In genomic region chr13:84843368-84843767, GRCh38 we compare ENCODE assay signal across 24 cellular contexts.
"Had no signal": no experiment of that assay in that cellular context is flagged by ENCODE, and none has a peak within 500 bp of the region (broad histone marks: within the 10 kb centered on the region; RNA-seq: fewer than 3 reads in every experiment).

No MANE protein-coding gene starts in this region.

- H3K27ac ChIP-seq: left ventricle myocardium inferior, ovary, right atrium auricular region, right lobe of liver, tibial nerve, uterus had no signal

- H3K36me3 ChIP-seq: left ventricle myocardium inferior, ovary, right atrium auricular region, right lobe of liver, tibial nerve, uterus had no signal

- H3K27ac Mint-ChIP-seq: memory B cell; naive thymus-derived CD4-positive, alpha-beta T cell; natural killer cell treated with Interleukin-12 subunit alpha and Interleukin-12 subunit beta and Interleukin-15 and Interleukin-18, amount 100 ng/mL, for 72 hours; progenitor cell of endocrine pancreas; stimulated activated memory B cell treated with anti-CD40 and anti-IgM and Interleukin-4, amounts not matched to agents 10 μg/mL and 1 μg/mL and 100 μg/mL, for 72 hours; stimulated activated naive CD8-positive, alpha-beta T cell treated with anti-CD3 and anti-CD28 coated beads, Interleukin-15, amount 100 ng/mL, for 72 hours; type B pancreatic cell had no signal

- H3K27me3 ChIP-seq: right atrium auricular region, right lobe of liver, tibial nerve, uterus had no signal

- H3K4me1 ChIP-seq: left ventricle myocardium inferior, right atrium auricular region, right lobe of liver, tibial nerve, uterus had no signal

- H3K4me3 Mint-ChIP-seq: memory B cell; naive thymus-derived CD4-positive, alpha-beta T cell; natural killer cell treated with Interleukin-12 subunit alpha and Interleukin-12 subunit beta and Interleukin-15 and Interleukin-18, amount 100 ng/mL, for 72 hours; stimulated activated memory B cell treated with anti-CD40 and anti-IgM and Interleukin-4, amounts not matched to agents 10 μg/mL and 1 μg/mL and 100 μg/mL, for 72 hours; stimulated activated naive CD8-positive, alpha-beta T cell treated with anti-CD3 and anti-CD28 coated beads, Interleukin-15, amount 100 ng/mL, for 72 hours; type B pancreatic cell had no signal

- H3K9me3 Mint-ChIP-seq: stimulated activated naive CD8-positive, alpha-beta T cell treated with anti-CD3 and anti-CD28 coated beads, Interleukin-15, amount 100 ng/mL, for 72 hours had no signal

- H3K9me3 ChIP-seq: mucosa of descending colon, ovary, right atrium auricular region, right lobe of liver, tibial nerve, uterus had no signal

- H3K27me3 Mint-ChIP-seq: memory B cell; naive thymus-derived CD4-positive, alpha-beta T cell; natural killer cell treated with Interleukin-12 subunit alpha and Interleukin-12 subunit beta and Interleukin-15 and Interleukin-18, amount 100 ng/mL, for 72 hours; progenitor cell of endocrine pancreas; stimulated activated memory B cell treated with anti-CD40 and anti-IgM and Interleukin-4, amounts not matched to agents 10 μg/mL and 1 μg/mL and 100 μg/mL, for 72 hours; stimulated activated naive CD8-positive, alpha-beta T cell treated with anti-CD3 and anti-CD28 coated beads, Interleukin-15, amount 100 ng/mL, for 72 hours; type B pancreatic cell had no signal

- DNase-seq: islet precursor cell; left ventricle myocardium inferior; midbrain; mucosa of descending colon; naive thymus-derived CD4-positive, alpha-beta T cell; ovary; right lobe of liver; stimulated activated CD4-positive, alpha-beta T cell treated with anti-CD3 and anti-CD28 coated beads, Interleukin-1b, Interleukin-23, amount 100 ng/mL, for 48 hours; stimulated activated CD4-positive, alpha-beta T cell treated with anti-CD3 and anti-CD28 coated beads, Interleukin-2, amount 100 ng/mL, for 48 hours; stimulated activated CD4-positive, alpha-beta T cell treated with anti-CD3 and anti-CD28 coated beads, Interleukin-4, amount 100 ng/mL, for 4 hours; stimulated activated CD8-positive, alpha-beta memory T cell treated with anti-CD3 and anti-CD28 coated beads, Interleukin-4, amount 100 ng/mL, for 48 hours; stimulated activated naive CD4-positive, alpha-beta T cell treated with Interleukin-2 at 50 U/mL for 16 hours; stimulated activated naive CD8-positive, alpha-beta T cell treated with anti-CD3 and anti-CD28 coated beads, Interleukin-15, amount 100 ng/mL, for 72 hours; substantia nigra; uterus had no signal

- H3K4me3 ChIP-seq: left ventricle myocardium inferior, lung, mucosa of descending colon, ovary, right atrium auricular region, right lobe of liver, smooth muscle cell, tibial nerve, uterus had no signal

- H3K36me3 Mint-ChIP-seq: memory B cell; naive thymus-derived CD4-positive, alpha-beta T cell; natural killer cell treated with Interleukin-12 subunit alpha and Interleukin-12 subunit beta and Interleukin-15 and Interleukin-18, amount 100 ng/mL, for 72 hours; stimulated activated memory B cell treated with anti-CD40 and anti-IgM and Interleukin-4, amounts not matched to agents 10 μg/mL and 1 μg/mL and 100 μg/mL, for 72 hours; type B pancreatic cell had no signal

- H3K4me1 Mint-ChIP-seq: memory B cell; naive thymus-derived CD4-positive, alpha-beta T cell; stimulated activated memory B cell treated with anti-CD40 and anti-IgM and Interleukin-4, amounts not matched to agents 10 μg/mL and 1 μg/mL and 100 μg/mL, for 72 hours; stimulated activated naive CD8-positive, alpha-beta T cell treated with anti-CD3 and anti-CD28 coated beads, Interleukin-15, amount 100 ng/mL, for 72 hours had no signal

- ATAC-seq: mucosa of descending colon; naive thymus-derived CD4-positive, alpha-beta T cell; natural killer cell treated with Interleukin-12 subunit alpha and Interleukin-12 subunit beta and Interleukin-15 and Interleukin-18, amount 100 ng/mL, for 72 hours; right lobe of liver; stimulated activated memory B cell treated with anti-CD40 and anti-IgM and Interleukin-4, amounts not matched to agents 10 μg/mL and 1 μg/mL and 100 μg/mL, for 72 hours; stimulated activated naive CD8-positive, alpha-beta T cell treated with anti-CD3 and anti-CD28 coated beads, Interleukin-15, amount 100 ng/mL, for 72 hours had no signal
